8 cellular contexts compared by ENCODE assay signal in genomic region chr17:1197781-1198490, GRCh38. TPM values are rescaled to one million over a fixed set of nuclear protein-coding genes. Genes with fewer than 3 reads are reported as not detected.
DNase-seq lines count a peak whose midpoint lies in the region; ATAC-seq and TF ChIP-seq lines count a peak whose summit lies in the region.

No MANE protein-coding gene starts in this region.

- DNase-seq in GM12864 (ENCODE audit: low read depth) (peak; percentile 97), amygdala (lab: John Stamatoyannopoulos, UW) (peak in 40 of 56 donors; percentile 15 to 80 (median 48)), mesenchymal stem cell (peak; percentile 66), tibial nerve (ENCODE audit: low spot score in 2 of 2) (peak; percentile 61 to 80), NCI-H1048 (lab: John Stamatoyannopoulos, UW) (no peak), DMS53 (lab: John Stamatoyannopoulos, UW) (no peak)

- H3K36me3 ChIP-seq in mesenchymal stem cell (ENCODE audit: control insufficient read depth in 1 of 2, insufficient read depth in 2 of 2, low read depth in 1 of 2, low read length in 2 of 2) (no peaks in the 10 kb centered on the region), tibial nerve (no peaks in the 10 kb centered on the region)

- no peak overlapping the region for H3K4me3 ChIP-seq in GM12864 (ENCODE audit: low read depth, low read length)
- H3K4me3 ChIP-seq in mesenchymal stem cell (ENCODE audit: insufficient read depth in 1 of 2, low read depth in 1 of 2, low read length in 2 of 2): no peak overlapping the region
- H3K4me3 ChIP-seq in tibial nerve: no peak overlapping the region

- peak overlapping the region; percentile 93 for H4K91ac ChIP-seq in mesenchymal stem cell (ENCODE audit: low read length)

- no peak overlapping the region for H2AFZ ChIP-seq in mesenchymal stem cell (ENCODE audit: low read depth, low read length)

- no peak overlapping the region for H2BK5ac ChIP-seq in mesenchymal stem cell (ENCODE audit: low read depth, low read length, poor library complexity, severe bottlenecking)

- TF ChIP-seq POLR2A in Raji (IDR thresholded peaks at IDR 0.05; ENCODE audit: insufficient read depth, low read depth, low read length) (0 out of 2 replicates have a peak, but pooled peaks have one; percentile 45), tibial nerve (IDR thresholded peaks at IDR 0.05) (no peak)

- H3K14ac ChIP-seq in mesenchymal stem cell (ENCODE audit: low read length in 2 of 2): no peak overlapping the region

- peak overlapping the region; percentile 70 for H3K9ac ChIP-seq in mesenchymal stem cell (ENCODE audit: low read length)

- TF ChIP-seq CTCF in GM12864 (IDR thresholded peaks at IDR 0.05; ENCODE audit: low read depth, low read length, missing control alignments) (no peak), tibial nerve (IDR thresholded peaks at IDR 0.05) (no peak)

- H3K79me1 ChIP-seq in mesenchymal stem cell (replicated peaks; ENCODE audit: low read length, poor library complexity, severe bottlenecking): no peaks in the 10 kb centered on the region

- H4K8ac ChIP-seq in mesenchymal stem cell (ENCODE audit: low read length): peak overlapping the region; percentile 73

- peak overlapping the region in 1 of 2 experiments; percentile 56 for H3K23ac ChIP-seq in mesenchymal stem cell (ENCODE audit: low read length in 2 of 2)

- ATAC-seq in HG02588 (IDR thresholded peaks at IDR 0.05; ENCODE audit: unreplicated experiment): peak; percentile 56

- H3K4me1 ChIP-seq in mesenchymal stem cell (ENCODE audit: control insufficient read depth, insufficient read depth, low read depth, low read length) (peaks cover 14% of the 10 kb centered on the region), tibial nerve (peaks cover 0 to 26% (median 14%) of the 10 kb centered on the region in 4 donors)

- H3K4ac ChIP-seq in mesenchymal stem cell (ENCODE audit: low read depth in 1 of 2, low read length in 2 of 2): peak overlapping the region in 1 of 2 experiments; percentile 59

- H3K9me3 ChIP-seq in mesenchymal stem cell (ENCODE audit: control insufficient read depth, low read length) (no peaks in the 10 kb centered on the region), tibial nerve (no peaks in the 10 kb centered on the region)

- TF ChIP-seq EP300 in tibial nerve (IDR thresholded peaks at IDR 0.05): peak; percentile 19 to 76

- H3K4me2 ChIP-seq in mesenchymal stem cell (ENCODE audit: low read length, poor library complexity, severe bottlenecking): no peak overlapping the region

- H2BK120ac ChIP-seq in mesenchymal stem cell (ENCODE audit: low read depth, low read length): no peak overlapping the region

- H2BK12ac ChIP-seq in mesenchymal stem cell (ENCODE audit: low read length in 2 of 2): peak overlapping the region; percentile 62 to 92

- H3K27ac ChIP-seq in mesenchymal stem cell (ENCODE audit: low read length, poor library complexity, severe bottlenecking) (no peak overlapping the region), tibial nerve (peak overlapping the region in 3 of 4 donors; percentile 75 to 84 (median 76))

- H3K18ac ChIP-seq in mesenchymal stem cell (ENCODE audit: low read depth in 1 of 2, low read length in 2 of 2): peak overlapping the region; percentile 81 to 90

- H3K27me3 ChIP-seq in mesenchymal stem cell (ENCODE audit: control insufficient read depth in 1 of 2, insufficient read depth in 1 of 2, low read length in 2 of 2) (no peaks in the 10 kb centered on the region), tibial nerve (no peaks in the 10 kb centered on the region)

- H2AK5ac ChIP-seq in mesenchymal stem cell (ENCODE audit: low read length, severe bottlenecking): peak overlapping the region; percentile 19

- peak overlapping the region; percentile 29 for H2BK15ac ChIP-seq in mesenchymal stem cell (ENCODE audit: low read depth, poor library complexity, severe bottlenecking)

- 63% methylated on average over 17 of the region's 17 CpGs for WGBS in mesenchymal stem cell
- 31 to 45% methylated on average over 15 to 17 of the region's 17 CpGs for WGBS in tibial nerve, 2 donors

RNA-seq across cellular contexts. Expression of gene ABR, which starts 18.2 kb away (rescaled TPM):
- polyA plus RNA-seq in mesenchymal stem cell (2013, experiment 1 of 2): 57.4 TPM
- polyA plus RNA-seq in mesenchymal stem cell (2013, experiment 2 of 2): 56.4 TPM
- total RNA-seq in tibial nerve: 100 to 1,000 TPM in 2 of 4 donors, 10 to 100 TPM in 2; 88.8 to 193 (median 133) TPM

Comparison
In these comparisons a context has a peak if more than half of its experiments do, and no peak if none do; other contexts are left out.
1. DNase-seq: peak in GM12864 (single experiment), amygdala (40 of 56), mesenchymal stem cell (single experiment) and tibial nerve (2 of 2); none in NCI-H1048 (single experiment) and DMS53 (single experiment).